1 cellular context compared by ENCODE assay signal in genomic region chr9:105694320-105694847, GRCh38.
TF ChIP-seq lines count a peak whose summit lies in the region.

A gene with protein sequence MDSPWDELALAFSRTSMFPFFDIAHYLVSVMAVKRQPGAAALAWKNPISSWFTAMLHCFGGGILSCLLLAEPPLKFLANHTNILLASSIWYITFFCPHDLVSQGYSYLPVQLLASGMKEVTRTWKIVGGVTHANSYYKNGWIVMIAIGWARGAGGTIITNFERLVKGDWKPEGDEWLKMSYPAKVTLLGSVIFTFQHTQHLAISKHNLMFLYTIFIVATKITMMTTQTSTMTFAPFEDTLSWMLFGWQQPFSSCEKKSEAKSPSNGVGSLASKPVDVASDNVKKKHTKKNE (plus strand): TSS chr9:105694541. CDS start chr9:105694661, 120 bp downstream.

TF ChIP-seq in K562, 482 proteins besides CTCF, POLR2A, EP300 and RAD21 (continued from another document and continues in another):
- TF ChIP-seq ZBTB33 (CRISPR knock-in tag; IDR thresholded peaks at IDR 0.05) (no peak), STAG1 (CRISPR knock-in tag; IDR thresholded peaks at IDR 0.05; ENCODE audit: borderline replicate concordance) (no peak), CBX5 (IDR thresholded peaks at IDR 0.05; ENCODE audit: borderline replicate concordance, low read depth) (no peak), CBFB (CRISPR knock-in tag; IDR thresholded peaks at IDR 0.05) (no peak), ZNF24 (IDR thresholded peaks at IDR 0.05) (no peak), GTF2F1 (IDR thresholded peaks at IDR 0.05; ENCODE audit: low read depth, low read length) (no peak), LEF1 (IDR thresholded peaks at IDR 0.05) (no peak), ZNF282 (CRISPR knock-in tag; IDR thresholded peaks at IDR 0.05) (no peak), REST (CRISPR knock-in tag; IDR thresholded peaks at IDR 0.05; ENCODE audit: low read depth) (no peak), PPARD (CRISPR knock-in tag; IDR thresholded peaks at IDR 0.05) (no peak), MIER1 (IDR thresholded peaks at IDR 0.05; ENCODE audit: low read depth) (no peak), GATAD2B (IDR thresholded peaks at IDR 0.05; ENCODE audit: borderline replicate concordance) (0 out of 2 replicates have a peak, but pooled peaks have one; percentile 64), ARHGAP35 (IDR thresholded peaks at IDR 0.05; ENCODE audit: partially characterized antibody) (no peak), DLX4 (CRISPR knock-in tag; IDR thresholded peaks at IDR 0.05) (no peak), SNRNP70 (optimal IDR thresholded peaks at IDR 0.05; ENCODE audit: low read depth, low read length) (no peak), SAFB (IDR thresholded peaks at IDR 0.05; ENCODE audit: borderline replicate concordance, low read depth, low read length) (no peak), IFI16 (CRISPR knock-in tag; IDR thresholded peaks at IDR 0.05) (no peak), MAZ (CRISPR knock-in tag; conservative IDR thresholded peaks at IDR 0.05 in 1 of 2, IDR thresholded peaks at IDR 0.05 in 1 of 2) (no peak), ELF4 (CRISPR knock-in tag; IDR thresholded peaks at IDR 0.05) (no peak), PHB (CRISPR knock-in tag; IDR thresholded peaks at IDR 0.05) (no peak), VEZF1 (CRISPR knock-in tag; IDR thresholded peaks at IDR 0.05) (peak; percentile 54), ZNF408 (CRISPR knock-in tag; IDR thresholded peaks at IDR 0.05; ENCODE audit: low read depth) (no peak), HMGN3 (IDR thresholded peaks at IDR 0.05; ENCODE audit: borderline replicate concordance, extremely low read depth, insufficient read length, low read depth, low read length) (peak; percentile 16), ZNF12 (CRISPR knock-in tag; IDR thresholded peaks at IDR 0.05) (no peak), SRSF3 (IDR thresholded peaks at IDR 0.05; ENCODE audit: insufficient read depth, low read length) (no peak), GABPB1 (CRISPR knock-in tag; IDR thresholded peaks at IDR 0.05) (no peak), BCOR (IDR thresholded peaks at IDR 0.05) (no peak), ZNF140 (CRISPR knock-in tag; IDR thresholded peaks at IDR 0.05) (no peak), TBP (optimal IDR thresholded peaks at IDR 0.05; ENCODE audit: low read depth, low read length) (peak; percentile 36), SMARCA4 (IDR thresholded peaks at IDR 0.05) (no peak), GTF2A2 (tag; IDR thresholded peaks at IDR 0.05) (no peak), FOXJ2 (tag; IDR thresholded peaks at IDR 0.05) (no peak), USF1 (CRISPR knock-in tag; IDR thresholded peaks at IDR 0.05) (no peak), PML (IDR thresholded peaks at IDR 0.05; ENCODE audit: low read length) (no peak; the same call in 1 of the 2 replicates), TEAD4 (IDR thresholded peaks at IDR 0.05; ENCODE audit: low read length) (no peak), TEAD4 (CRISPR knock-in tag; IDR thresholded peaks at IDR 0.05; ENCODE audit: borderline replicate concordance) (no peak), TCF3 (CRISPR knock-in tag; IDR thresholded peaks at IDR 0.05) (0 out of 2 replicates have a peak, but pooled peaks have one; percentile 6), ZEB2 (IDR thresholded peaks at IDR 0.05) (no peak)
- TF ChIP-seq, protein P1, sequence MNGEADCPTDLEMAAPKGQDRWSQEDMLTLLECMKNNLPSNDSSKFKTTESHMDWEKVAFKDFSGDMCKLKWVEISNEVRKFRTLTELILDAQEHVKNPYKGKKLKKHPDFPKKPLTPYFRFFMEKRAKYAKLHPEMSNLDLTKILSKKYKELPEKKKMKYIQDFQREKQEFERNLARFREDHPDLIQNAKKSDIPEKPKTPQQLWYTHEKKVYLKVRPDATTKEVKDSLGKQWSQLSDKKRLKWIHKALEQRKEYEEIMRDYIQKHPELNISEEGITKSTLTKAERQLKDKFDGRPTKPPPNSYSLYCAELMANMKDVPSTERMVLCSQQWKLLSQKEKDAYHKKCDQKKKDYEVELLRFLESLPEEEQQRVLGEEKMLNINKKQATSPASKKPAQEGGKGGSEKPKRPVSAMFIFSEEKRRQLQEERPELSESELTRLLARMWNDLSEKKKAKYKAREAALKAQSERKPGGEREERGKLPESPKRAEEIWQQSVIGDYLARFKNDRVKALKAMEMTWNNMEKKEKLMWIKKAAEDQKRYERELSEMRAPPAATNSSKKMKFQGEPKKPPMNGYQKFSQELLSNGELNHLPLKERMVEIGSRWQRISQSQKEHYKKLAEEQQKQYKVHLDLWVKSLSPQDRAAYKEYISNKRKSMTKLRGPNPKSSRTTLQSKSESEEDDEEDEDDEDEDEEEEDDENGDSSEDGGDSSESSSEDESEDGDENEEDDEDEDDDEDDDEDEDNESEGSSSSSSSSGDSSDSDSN (IDR thresholded peaks at IDR 0.05; ENCODE audit: borderline replicate concordance in 1 of 2, low read depth in 2 of 2, low read length in 2 of 2) = 0 out of 4 replicates have a peak, but pooled peaks of 1 of the 2 experiments have one; percentile 12
- TF ChIP-seq, protein P2, sequence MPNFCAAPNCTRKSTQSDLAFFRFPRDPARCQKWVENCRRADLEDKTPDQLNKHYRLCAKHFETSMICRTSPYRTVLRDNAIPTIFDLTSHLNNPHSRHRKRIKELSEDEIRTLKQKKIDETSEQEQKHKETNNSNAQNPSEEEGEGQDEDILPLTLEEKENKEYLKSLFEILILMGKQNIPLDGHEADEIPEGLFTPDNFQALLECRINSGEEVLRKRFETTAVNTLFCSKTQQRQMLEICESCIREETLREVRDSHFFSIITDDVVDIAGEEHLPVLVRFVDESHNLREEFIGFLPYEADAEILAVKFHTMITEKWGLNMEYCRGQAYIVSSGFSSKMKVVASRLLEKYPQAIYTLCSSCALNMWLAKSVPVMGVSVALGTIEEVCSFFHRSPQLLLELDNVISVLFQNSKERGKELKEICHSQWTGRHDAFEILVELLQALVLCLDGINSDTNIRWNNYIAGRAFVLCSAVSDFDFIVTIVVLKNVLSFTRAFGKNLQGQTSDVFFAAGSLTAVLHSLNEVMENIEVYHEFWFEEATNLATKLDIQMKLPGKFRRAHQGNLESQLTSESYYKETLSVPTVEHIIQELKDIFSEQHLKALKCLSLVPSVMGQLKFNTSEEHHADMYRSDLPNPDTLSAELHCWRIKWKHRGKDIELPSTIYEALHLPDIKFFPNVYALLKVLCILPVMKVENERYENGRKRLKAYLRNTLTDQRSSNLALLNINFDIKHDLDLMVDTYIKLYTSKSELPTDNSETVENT (CRISPR knock-in tag; IDR thresholded peaks at IDR 0.05) = peak; percentile 91
- TF ChIP-seq, protein P3, sequence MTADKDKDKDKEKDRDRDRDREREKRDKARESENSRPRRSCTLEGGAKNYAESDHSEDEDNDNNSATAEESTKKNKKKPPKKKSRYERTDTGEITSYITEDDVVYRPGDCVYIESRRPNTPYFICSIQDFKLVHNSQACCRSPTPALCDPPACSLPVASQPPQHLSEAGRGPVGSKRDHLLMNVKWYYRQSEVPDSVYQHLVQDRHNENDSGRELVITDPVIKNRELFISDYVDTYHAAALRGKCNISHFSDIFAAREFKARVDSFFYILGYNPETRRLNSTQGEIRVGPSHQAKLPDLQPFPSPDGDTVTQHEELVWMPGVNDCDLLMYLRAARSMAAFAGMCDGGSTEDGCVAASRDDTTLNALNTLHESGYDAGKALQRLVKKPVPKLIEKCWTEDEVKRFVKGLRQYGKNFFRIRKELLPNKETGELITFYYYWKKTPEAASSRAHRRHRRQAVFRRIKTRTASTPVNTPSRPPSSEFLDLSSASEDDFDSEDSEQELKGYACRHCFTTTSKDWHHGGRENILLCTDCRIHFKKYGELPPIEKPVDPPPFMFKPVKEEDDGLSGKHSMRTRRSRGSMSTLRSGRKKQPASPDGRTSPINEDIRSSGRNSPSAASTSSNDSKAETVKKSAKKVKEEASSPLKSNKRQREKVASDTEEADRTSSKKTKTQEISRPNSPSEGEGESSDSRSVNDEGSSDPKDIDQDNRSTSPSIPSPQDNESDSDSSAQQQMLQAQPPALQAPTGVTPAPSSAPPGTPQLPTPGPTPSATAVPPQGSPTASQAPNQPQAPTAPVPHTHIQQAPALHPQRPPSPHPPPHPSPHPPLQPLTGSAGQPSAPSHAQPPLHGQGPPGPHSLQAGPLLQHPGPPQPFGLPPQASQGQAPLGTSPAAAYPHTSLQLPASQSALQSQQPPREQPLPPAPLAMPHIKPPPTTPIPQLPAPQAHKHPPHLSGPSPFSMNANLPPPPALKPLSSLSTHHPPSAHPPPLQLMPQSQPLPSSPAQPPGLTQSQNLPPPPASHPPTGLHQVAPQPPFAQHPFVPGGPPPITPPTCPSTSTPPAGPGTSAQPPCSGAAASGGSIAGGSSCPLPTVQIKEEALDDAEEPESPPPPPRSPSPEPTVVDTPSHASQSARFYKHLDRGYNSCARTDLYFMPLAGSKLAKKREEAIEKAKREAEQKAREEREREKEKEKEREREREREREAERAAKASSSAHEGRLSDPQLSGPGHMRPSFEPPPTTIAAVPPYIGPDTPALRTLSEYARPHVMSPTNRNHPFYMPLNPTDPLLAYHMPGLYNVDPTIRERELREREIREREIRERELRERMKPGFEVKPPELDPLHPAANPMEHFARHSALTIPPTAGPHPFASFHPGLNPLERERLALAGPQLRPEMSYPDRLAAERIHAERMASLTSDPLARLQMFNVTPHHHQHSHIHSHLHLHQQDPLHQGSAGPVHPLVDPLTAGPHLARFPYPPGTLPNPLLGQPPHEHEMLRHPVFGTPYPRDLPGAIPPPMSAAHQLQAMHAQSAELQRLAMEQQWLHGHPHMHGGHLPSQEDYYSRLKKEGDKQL (CRISPR knock-in tag; IDR thresholded peaks at IDR 0.05; ENCODE audit: borderline replicate concordance) = no peak
